31 cellular contexts compared by ENCODE assay signal in genomic region chr2:86044614-86045013, GRCh38.
A peak's percentile ranks its signal among the peaks of the same experiment; 100 is the strongest.
DNase-seq lines count a peak whose midpoint lies in the region; ATAC-seq and FAIRE-seq lines count a peak whose summit lies in the region.
"Had no signal": no experiment of that assay in that cellular context is flagged by ENCODE, and none has a peak within 500 bp of the region (broad histone marks: within the 10 kb centered on the region; RNA-seq: fewer than 3 reads in every experiment).

No MANE protein-coding gene starts in this region.

- ATAC-seq in stimulated activated memory B cell treated with anti-CD40 and anti-IgM and Interleukin-4, amounts not matched to agents 10 μg/mL and 1 μg/mL and 100 μg/mL, for 72 hours = no peak

- H3K9me3 Mint-ChIP-seq in stimulated activated memory B cell treated with anti-CD40 and anti-IgM and Interleukin-4, amounts not matched to agents 10 μg/mL and 1 μg/mL and 100 μg/mL, for 72 hours = no peaks in the 10 kb centered on the region
- H3K9me3 Mint-ChIP-seq: activated naive CD4-positive, alpha-beta T cell treated with anti-CD3 and anti-CD28 coated beads for 36 hours had no signal

- H3K4me3 ChIP-seq in MG63 = no peak overlapping the region
- H3K4me3 ChIP-seq: BLaER1 treated with 17β-estradiol and CSF1 and Interleukin-3, amounts not matched to agents 10 nM and 100 nM; HAP-1; PC-9; stomach; tibial nerve had no signal

- peak; percentile 20 for FAIRE-seq in HTR-8/SVneo (lab: Jason Lieb, UNC)
- FAIRE-seq: colon had no signal

- no peaks in the 10 kb centered on the region for H3K27me3 Mint-ChIP-seq in stimulated activated memory B cell treated with anti-CD40 and anti-IgM and Interleukin-4, amounts not matched to agents 10 μg/mL and 1 μg/mL and 100 μg/mL, for 72 hours

- no peaks in the 10 kb centered on the region for H3K9me3 ChIP-seq in MG63
- H3K9me3 ChIP-seq: BLaER1 treated with 17β-estradiol and CSF1 and Interleukin-3, amounts not matched to agents 10 nM and 100 nM; HAP-1; stomach; tibial nerve had no signal

- H3K4me3 Mint-ChIP-seq in stimulated activated memory B cell treated with anti-CD40 and anti-IgM and Interleukin-4, amounts not matched to agents 10 μg/mL and 1 μg/mL and 100 μg/mL, for 72 hours = no peak overlapping the region
- H3K4me3 Mint-ChIP-seq: activated naive CD4-positive, alpha-beta T cell treated with anti-CD3 and anti-CD28 coated beads for 36 hours had no signal

- H3K36me3 ChIP-seq in MG63 = peaks cover 64% of the 10 kb centered on the region

- H3K4me1 Mint-ChIP-seq in stimulated activated memory B cell treated with anti-CD40 and anti-IgM and Interleukin-4, amounts not matched to agents 10 μg/mL and 1 μg/mL and 100 μg/mL, for 72 hours = no peaks in the 10 kb centered on the region

- peak overlapping the region; percentile 62 for H3K27ac Mint-ChIP-seq in stimulated activated memory B cell treated with anti-CD40 and anti-IgM and Interleukin-4, amounts not matched to agents 10 μg/mL and 1 μg/mL and 100 μg/mL, for 72 hours
- H3K27ac Mint-ChIP-seq: activated naive CD4-positive, alpha-beta T cell treated with anti-CD3 and anti-CD28 coated beads for 36 hours had no signal

- peak; percentile 55 for DNase-seq in activated effector memory CD4-positive, alpha-beta T cell treated with anti-CD3 and anti-CD28 coated beads, Interleukin-2, amount 50 U/mL, for 16 hours
- no peak for DNase-seq in activated effector memory CD4-positive, alpha-beta T cell treated with Interleukin-2 at 50 U/mL for 16 hours
- no peak for DNase-seq in HTR-8/SVneo (ENCODE audit: insufficient read length, low spot score)
- peak; percentile 12 for DNase-seq in islet precursor cell
- no peak for DNase-seq in SHP77 (lab: John Stamatoyannopoulos, UW)
- DNase-seq in MG63 = no peak
- DNase-seq: activated CD4-positive, alpha-beta T cell treated with anti-CD3 and anti-CD28 coated beads, Interleukin-2, amount 50 U/mL, for 1 hour; activated naive CD4-positive, alpha-beta T cell treated with anti-CD3 and anti-CD28 coated beads for 36 hours; activated T-cell treated with anti-CD3 and anti-CD28 coated beads for 4 hours; amniotic stem cell; Calu3; DMS79 treated with DMSO at 0.1 percent for 48 hours; effector CD8-positive, alpha-beta T cell; erythroblast; GF-D8; kidney glomerular epithelial cell; mesenchymal stem cell; MM.1S; NCI-H1417; NCI-H2029 treated with DMSO at 0.1 percent for 48 hours; NCI-H526; NK-92 treated with Interleukin-12 subunit alpha and Interleukin-12 subunit beta, amount 100 ng/mL, for 24 hours; PC-9; Right ventricle myocardium superior; stomach; WERI-Rb-1 had no signal

- H3K36me3 Mint-ChIP-seq in stimulated activated memory B cell treated with anti-CD40 and anti-IgM and Interleukin-4, amounts not matched to agents 10 μg/mL and 1 μg/mL and 100 μg/mL, for 72 hours = peaks cover 81% of the 10 kb centered on the region

- H3K27me3 ChIP-seq in MG63 = no peaks in the 10 kb centered on the region
- H3K27me3 ChIP-seq: BLaER1 treated with 17β-estradiol and CSF1 and Interleukin-3, amounts not matched to agents 10 nM and 100 nM; stomach; tibial nerve had no signal

Comparison
In these comparisons a context has a peak if more than half of its experiments do, and no peak if none do; other contexts are left out.
1. DNase-seq: peak in activated effector memory CD4-positive, alpha-beta T cell treated with anti-CD3 and anti-CD28 coated beads, Interleukin-2, amount 50 U/mL, for 16 hours (single experiment) and islet precursor cell (single experiment); none in activated effector memory CD4-positive, alpha-beta T cell treated with Interleukin-2 at 50 U/mL for 16 hours (single experiment), HTR-8/SVneo (single experiment), SHP77 (0 of 2) and MG63 (single experiment).